2 cellular contexts compared by ENCODE assay signal in the genomic region with DNA sequence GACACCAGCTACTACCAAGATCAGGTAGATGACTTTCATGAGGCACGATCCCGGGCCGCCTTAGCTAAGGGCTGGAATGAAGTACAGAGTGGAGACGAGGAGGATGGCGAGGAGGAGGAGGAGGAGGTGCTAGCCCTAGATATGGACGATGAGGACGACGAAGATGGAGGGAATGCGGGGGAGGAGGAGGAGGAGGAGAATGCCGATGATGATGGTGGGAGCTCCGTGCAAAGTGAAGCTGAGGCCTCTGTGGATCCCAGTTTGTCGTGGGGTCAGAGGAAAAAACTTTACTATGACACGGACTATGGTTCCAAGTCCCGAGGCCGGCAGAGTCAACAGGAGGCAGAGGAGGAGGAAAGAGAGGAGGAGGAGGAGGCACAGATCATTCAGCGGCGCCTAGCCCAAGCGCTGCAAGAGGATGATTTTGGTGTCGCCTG.
TF ChIP-seq lines count a peak whose summit lies in the region.

No MANE protein-coding gene starts in this region.

TF ChIP-seq in SK-N-SH treated with all-trans-retinoic acid at 6 μM for 48 hours, 23 proteins besides CTCF, POLR2A, EP300 and RAD21 (continued from another document):
- no peak for TF ChIP-seq PPARA (CRISPR knock-in tag; IDR thresholded peaks at IDR 0.05; ENCODE audit: borderline replicate concordance)
- TF ChIP-seq, protein P1, sequence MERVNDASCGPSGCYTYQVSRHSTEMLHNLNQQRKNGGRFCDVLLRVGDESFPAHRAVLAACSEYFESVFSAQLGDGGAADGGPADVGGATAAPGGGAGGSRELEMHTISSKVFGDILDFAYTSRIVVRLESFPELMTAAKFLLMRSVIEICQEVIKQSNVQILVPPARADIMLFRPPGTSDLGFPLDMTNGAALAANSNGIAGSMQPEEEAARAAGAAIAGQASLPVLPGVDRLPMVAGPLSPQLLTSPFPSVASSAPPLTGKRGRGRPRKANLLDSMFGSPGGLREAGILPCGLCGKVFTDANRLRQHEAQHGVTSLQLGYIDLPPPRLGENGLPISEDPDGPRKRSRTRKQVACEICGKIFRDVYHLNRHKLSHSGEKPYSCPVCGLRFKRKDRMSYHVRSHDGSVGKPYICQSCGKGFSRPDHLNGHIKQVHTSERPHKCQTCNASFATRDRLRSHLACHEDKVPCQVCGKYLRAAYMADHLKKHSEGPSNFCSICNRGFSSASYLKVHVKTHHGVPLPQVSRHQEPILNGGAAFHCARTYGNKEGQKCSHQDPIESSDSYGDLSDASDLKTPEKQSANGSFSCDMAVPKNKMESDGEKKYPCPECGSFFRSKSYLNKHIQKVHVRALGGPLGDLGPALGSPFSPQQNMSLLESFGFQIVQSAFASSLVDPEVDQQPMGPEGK (CRISPR knock-in tag; IDR thresholded peaks at IDR 0.05; ENCODE audit: borderline replicate concordance), result no peak

TF ChIP-seq in endothelial cell of umbilical vein, 7 proteins besides CTCF, POLR2A, EP300 and RAD21 (continued from another document):
- TF ChIP-seq, protein P2, sequence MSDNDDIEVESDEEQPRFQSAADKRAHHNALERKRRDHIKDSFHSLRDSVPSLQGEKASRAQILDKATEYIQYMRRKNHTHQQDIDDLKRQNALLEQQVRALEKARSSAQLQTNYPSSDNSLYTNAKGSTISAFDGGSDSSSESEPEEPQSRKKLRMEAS (IDR thresholded peaks at IDR 0.05; ENCODE audit: insufficient read depth, insufficient read length), result no peak
- TF ChIP-seq GATA2 (IDR thresholded peaks at IDR 0.05; ENCODE audit: insufficient read depth, insufficient read length, low read depth, low read length) (no peak), MYC (IDR thresholded peaks at IDR 0.05; ENCODE audit: low read depth, low read length) (no peak), POLR2AphosphoS5 (IDR thresholded peaks at IDR 0.05; ENCODE audit: insufficient read depth, low read depth, low read length) (no peak)
